Comparison of ENCODE assay signal across 8 cellular contexts in genomic region chr21:34983680-34984086, GRCh38.
DNase-seq lines count a peak whose midpoint lies in the region; ATAC-seq and TF ChIP-seq lines count a peak whose summit lies in the region.

No MANE protein-coding gene starts in this region.

- H3K4me3 ChIP-seq in neutrophil (ENCODE audit: low read depth in 1 of 2, low read length in 1 of 2): no peak overlapping the region

- no peaks in the 10 kb centered on the region for H3K9me3 Mint-ChIP-seq in CD4-positive, alpha-beta T cell
- H3K9me3 Mint-ChIP-seq in activated T-cell treated with anti-CD3 and anti-CD28 coated beads, Interleukin-2, amount 50 U/mL, for 72 hours: no peaks in the 10 kb centered on the region

- DNase-seq in CD4-positive, alpha-beta T cell: peak in 3 of 10 experiments; percentile 19 to 37 (median 24)
- DNase-seq in NOMO-1 treated with DMSO at 0.1 percent for 48 hours (lab: John Stamatoyannopoulos, UW; ENCODE audit: unreplicated experiment): peak; percentile 68
- DNase-seq in activated T-cell treated with anti-CD3 and anti-CD28 coated beads, Interleukin-2, amount 50 U/mL, for 72 hours: peak; percentile 75 to 79
- DNase-seq in Right ventricle myocardium inferior (ENCODE audit: missing footprints): no peak
- DNase-seq in iPS-NIHi7 (ENCODE audit: extremely low spot score): no peak

- H3K36me3 Mint-ChIP-seq in CD4-positive, alpha-beta T cell (ENCODE audit: low read depth): peaks cover 57% of the 10 kb centered on the region
- H3K36me3 Mint-ChIP-seq in activated T-cell treated with anti-CD3 and anti-CD28 coated beads, Interleukin-2, amount 50 U/mL, for 72 hours (ENCODE audit: insufficient read depth in 2 of 2): no peaks in the 10 kb centered on the region

- peak overlapping the region; percentile 60 for H3K27ac ChIP-seq in CD4-positive, alpha-beta T cell (ENCODE audit: low read depth, low read length)
- peak overlapping the region; percentile 42 for H3K27ac ChIP-seq in neutrophil

- intact Hi-C loops in CD4-positive, alpha-beta T cell (cut with DNase I, micrococcal nuclease): loop anchor here in 1 of 2 experiments (5.0 kb wide), 1 partner anchor 91 kb away; no protein-coding TSS in a partner anchor
- intact Hi-C loops in Right ventricle myocardium inferior (cut with DNase I): no loop called here

- peaks cover 86% of the 10 kb centered on the region for H3K4me1 Mint-ChIP-seq in CD4-positive, alpha-beta T cell (ENCODE audit: low read depth)
- peaks cover 92% of the 10 kb centered on the region for H3K4me1 Mint-ChIP-seq in activated T-cell treated with anti-CD3 and anti-CD28 coated beads, Interleukin-2, amount 50 U/mL, for 72 hours (ENCODE audit: low read depth)

- CTCF ChIA-PET in CD4-positive, alpha-beta T cell (lab: Charles Lee): interaction anchor here (1.0 to 2.4 kb wide), 8 partner anchors 9 to 98 kb away, joined by 3 to 13 read pairs (median 5); no protein-coding TSS in a partner anchor

- H3K36me3 ChIP-seq in neutrophil: peaks cover 9% of the 10 kb centered on the region

- POLR2A ChIA-PET in CD4-positive, alpha-beta T cell (lab: Charles Lee): interaction anchor here (0.7 to 3.8 kb wide), 15 partner anchors 9 to 520 kb away, joined by 3 to 28 read pairs (median 4); no protein-coding TSS in a partner anchor

- peak overlapping the region; percentile 76 for H3K27ac Mint-ChIP-seq in CD4-positive, alpha-beta T cell
- H3K27ac Mint-ChIP-seq in activated T-cell treated with anti-CD3 and anti-CD28 coated beads, Interleukin-2, amount 50 U/mL, for 72 hours: peak overlapping the region; percentile 94

- H3K27me3 ChIP-seq in CD4-positive, alpha-beta T cell (ENCODE audit: control insufficient read depth, insufficient read depth, low read length): no peaks in the 10 kb centered on the region
- H3K27me3 ChIP-seq in neutrophil: no peaks in the 10 kb centered on the region

- H3K9me3 ChIP-seq in CD4-positive, alpha-beta T cell (ENCODE audit: control insufficient read depth, low read length): no peaks in the 10 kb centered on the region
- no peaks in the 10 kb centered on the region for H3K9me3 ChIP-seq in neutrophil

- H3K4me1 ChIP-seq in neutrophil (ENCODE audit: control insufficient read depth in 1 of 2, insufficient read depth in 1 of 2, low read depth in 1 of 2, low read length in 1 of 2): peaks cover 21 to 34% of the 10 kb centered on the region in 2 experiments

- peak; percentile 21 for ATAC-seq in CD4-positive, alpha-beta T cell (ENCODE audit: poor library complexity)
- peak in 1 of 2 donors; percentile 56 for ATAC-seq in activated T-cell treated with anti-CD3 and anti-CD28 coated beads, Interleukin-2, amount 50 U/mL, for 72 hours (replicated peaks in 1 of 2)
- ATAC-seq in HG02870 (IDR thresholded peaks at IDR 0.05; ENCODE audit: unreplicated experiment) (no peak), Right ventricle myocardium inferior (no peak), GM21367 (IDR thresholded peaks at IDR 0.05; ENCODE audit: unreplicated experiment) (no peak)

- TF ChIP-seq CTCF in CD4-positive, alpha-beta T cell (IDR thresholded peaks at IDR 0.05): no peak
- TF ChIP-seq CTCF in neutrophil (IDR thresholded peaks at IDR 0.05): no peak

- no peaks in the 10 kb centered on the region for H3K27me3 Mint-ChIP-seq in CD4-positive, alpha-beta T cell
- H3K27me3 Mint-ChIP-seq in activated T-cell treated with anti-CD3 and anti-CD28 coated beads, Interleukin-2, amount 50 U/mL, for 72 hours (ENCODE audit: low read depth): no peaks in the 10 kb centered on the region

- H3K4me3 Mint-ChIP-seq in CD4-positive, alpha-beta T cell: peak overlapping the region; percentile 76
- H3K4me3 Mint-ChIP-seq in activated T-cell treated with anti-CD3 and anti-CD28 coated beads, Interleukin-2, amount 50 U/mL, for 72 hours: peak overlapping the region; percentile 85 to 90

Comparison
In these comparisons a context has a peak if more than half of its experiments do, and no peak if none do; other contexts are left out.
1. DNase-seq: peak in NOMO-1 treated with DMSO at 0.1 percent for 48 hours (single experiment) and activated T-cell treated with anti-CD3 and anti-CD28 coated beads, Interleukin-2, amount 50 U/mL, for 72 hours (2 of 2); none in Right ventricle myocardium inferior (single experiment) and iPS-NIHi7 (single experiment).